In genomic region chr6:159013229-159013628, GRCh38 we compare ENCODE assay signal across 20 cellular contexts. TPM values are rescaled to one million over a fixed set of nuclear protein-coding genes. Genes with fewer than 3 reads are reported as not detected.
DNase-seq lines count a peak whose midpoint lies in the region; ATAC-seq, FAIRE-seq and TF ChIP-seq lines count a peak whose summit lies in the region.
"Had no signal": no experiment of that assay in that cellular context is flagged by ENCODE, and none has a peak within 500 bp of the region (broad histone marks: within the 10 kb centered on the region; RNA-seq: fewer than 3 reads in every experiment).

No MANE protein-coding gene starts in this region.

- peaks cover 4% of the 10 kb centered on the region for H3K36me3 Mint-ChIP-seq in activated CD4-positive, alpha-beta memory T cell treated with anti-CD3 and anti-CD28 coated beads for 36 hours
- no peaks in the 10 kb centered on the region for H3K36me3 Mint-ChIP-seq in activated CD4-positive, alpha-beta memory T cell treated with anti-CD3 and anti-CD28 coated beads, Interleukin-2, amount 10 ng/mL, durations not matched to agents 7 days and 5 days (ENCODE audit: low read depth)
- peaks cover 0 to 8% of the 10 kb centered on the region in 2 donors for H3K36me3 Mint-ChIP-seq in stimulated activated naive B cell treated with anti-CD40 and anti-IgM and Interleukin-4, amounts not matched to agents 10 μg/mL and 1 μg/mL and 100 μg/mL, for 72 hours
- H3K36me3 Mint-ChIP-seq: neural progenitor cell had no signal

- H2AFZ ChIP-seq in K562 (ENCODE audit: low read depth, low read length): no peak overlapping the region
- H2AFZ ChIP-seq: neural progenitor cell, PC-9 had no signal

- peaks cover 12 to 22% of the 10 kb centered on the region in 2 experiments; a peak in 4 of 5 replicates for H3K27me3 ChIP-seq in K562 (ENCODE audit: control insufficient read depth in 2 of 2, insufficient read depth in 2 of 2, low read length in 2 of 2)
- H3K27me3 ChIP-seq in prostate gland (replicated peaks; ENCODE audit: insufficient read depth): no peaks in the 10 kb centered on the region
- H3K27me3 ChIP-seq: neural progenitor cell had no signal

- no peak for DNase-seq in activated CD4-positive, alpha-beta memory T cell treated with anti-CD3 and anti-CD28 coated beads for 36 hours
- DNase-seq in activated CD4-positive, alpha-beta memory T cell treated with anti-CD3 and anti-CD28 coated beads, Interleukin-2, amount 10 ng/mL, durations not matched to agents 7 days and 5 days: no peak
- peak; percentile 8 for DNase-seq in RPMI7951 (ENCODE audit: low read depth)
- DNase-seq in K562 (ENCODE audit: extremely low read depth in 1 of 4, low spot score in 3 of 4): peak in 1 of 4 experiments; percentile 23
- no peak for DNase-seq in stimulated activated naive B cell treated with anti-CD40 and anti-IgM and Interleukin-4, amounts not matched to agents 10 μg/mL and 1 μg/mL and 100 μg/mL, for 72 hours
- no peak for DNase-seq in prostate gland (ENCODE audit: low spot score)
- no peak for DNase-seq in NCI-H345 (lab: John Stamatoyannopoulos, UW)
- no peak for DNase-seq in erythroblast (lab: John Stamatoyannopoulos, UW)
- DNase-seq: COR-L47; head of caudate nucleus; NCI-H1694 treated with DMSO at 0.1 percent for 48 hours; NCI-H446 treated with DMSO at 0.1 percent for 48 hours; PC-9; stimulated activated CD4-positive, alpha-beta T cell treated with anti-CD3 and anti-CD28 coated beads, Interleukin-15, amount 100 ng/mL, for 24 hours had no signal

- no peaks in the 10 kb centered on the region; a peak in 1 of 5 replicates for H3K4me1 ChIP-seq in K562 (replicated peaks in 1 of 2; ENCODE audit: control insufficient read depth in 2 of 2, insufficient read depth in 2 of 2, low read length in 2 of 2)
- no peaks in the 10 kb centered on the region for H3K4me1 ChIP-seq in prostate gland (replicated peaks)
- H3K4me1 ChIP-seq: neural progenitor cell had no signal

- peaks cover 8% of the 10 kb centered on the region for H3K9me3 Mint-ChIP-seq in activated CD4-positive, alpha-beta memory T cell treated with anti-CD3 and anti-CD28 coated beads for 36 hours
- peaks cover 2% of the 10 kb centered on the region for H3K9me3 Mint-ChIP-seq in activated CD4-positive, alpha-beta memory T cell treated with anti-CD3 and anti-CD28 coated beads, Interleukin-2, amount 10 ng/mL, durations not matched to agents 7 days and 5 days
- no peaks in the 10 kb centered on the region for H3K9me3 Mint-ChIP-seq in stimulated activated naive B cell treated with anti-CD40 and anti-IgM and Interleukin-4, amounts not matched to agents 10 μg/mL and 1 μg/mL and 100 μg/mL, for 72 hours
- H3K9me3 Mint-ChIP-seq: brain, neural progenitor cell had no signal

- H3K27me3 Mint-ChIP-seq in activated CD4-positive, alpha-beta memory T cell treated with anti-CD3 and anti-CD28 coated beads for 36 hours: no peaks in the 10 kb centered on the region
- no peaks in the 10 kb centered on the region for H3K27me3 Mint-ChIP-seq in activated CD4-positive, alpha-beta memory T cell treated with anti-CD3 and anti-CD28 coated beads, Interleukin-2, amount 10 ng/mL, durations not matched to agents 7 days and 5 days
- H3K27me3 Mint-ChIP-seq in stimulated activated naive B cell treated with anti-CD40 and anti-IgM and Interleukin-4, amounts not matched to agents 10 μg/mL and 1 μg/mL and 100 μg/mL, for 72 hours: no peaks in the 10 kb centered on the region
- H3K27me3 Mint-ChIP-seq: brain had no signal

- ATAC-seq in K562: peak; percentile 75
- peak; percentile 66 to 76 for ATAC-seq in stimulated activated naive B cell treated with anti-CD40 and anti-IgM and Interleukin-4, amounts not matched to agents 10 μg/mL and 1 μg/mL and 100 μg/mL, for 72 hours (replicated peaks)
- ATAC-seq: SK-N-SH treated with all-trans-retinoic acid at 6 μM for 48 hours had no signal

- H3K36me3 ChIP-seq in K562 (ENCODE audit: control insufficient read depth, insufficient read depth, low read length) (no peaks in the 10 kb centered on the region), prostate gland (no peaks in the 10 kb centered on the region)
- H3K36me3 ChIP-seq: neural progenitor cell had no signal

- no peaks in the 10 kb centered on the region; the same call in 1 of the 2 replicates for H3K9me3 ChIP-seq in K562 (replicated peaks; ENCODE audit: control insufficient read depth, insufficient read depth, low read depth, low read length)
- H3K9me3 ChIP-seq in prostate gland: no peaks in the 10 kb centered on the region

- no peak overlapping the region for H3K9ac ChIP-seq in K562 (ENCODE audit: insufficient read depth in 1 of 2, low read depth in 2 of 2, low read length in 2 of 2)
- H3K9ac ChIP-seq: neural progenitor cell had no signal

- no peak for TF ChIP-seq RAD21 in K562 (CRISPR knock-in tag; conservative IDR thresholded peaks at IDR 0.05 in 1 of 2, IDR thresholded peaks at IDR 0.05 in 1 of 2)

- in situ Hi-C loops in K562 (cut with MboI): no loop called here

- H3K4me3 ChIP-seq in K562 (no peak overlapping the region), prostate gland (no peak overlapping the region)
- H3K4me3 ChIP-seq: coronary artery, neural progenitor cell, PC-9 had no signal

- H3K4me3 Mint-ChIP-seq in activated CD4-positive, alpha-beta memory T cell treated with anti-CD3 and anti-CD28 coated beads for 36 hours: no peak overlapping the region
- no peak overlapping the region for H3K4me3 Mint-ChIP-seq in activated CD4-positive, alpha-beta memory T cell treated with anti-CD3 and anti-CD28 coated beads, Interleukin-2, amount 10 ng/mL, durations not matched to agents 7 days and 5 days
- no peak overlapping the region for H3K4me3 Mint-ChIP-seq in stimulated activated naive B cell treated with anti-CD40 and anti-IgM and Interleukin-4, amounts not matched to agents 10 μg/mL and 1 μg/mL and 100 μg/mL, for 72 hours
- H3K4me3 Mint-ChIP-seq: brain, neural progenitor cell had no signal

- TF ChIP-seq CTCF in K562 (IDR thresholded peaks at IDR 0.05 in 2 of 3, conservative IDR thresholded peaks at IDR 0.05 in 1 of 3; ENCODE audit: insufficient read depth in 2 of 3, low read depth in 1 of 3, low read length in 3 of 3) (no peak), prostate gland (IDR thresholded peaks at IDR 0.05) (no peak)

- TF ChIP-seq POLR2A in K562 (conservative IDR thresholded peaks at IDR 0.05): no peak
- no peak for TF ChIP-seq POLR2A in prostate gland (IDR thresholded peaks at IDR 0.05)
- no peak for TF ChIP-seq POLR2A in erythroblast (IDR thresholded peaks at IDR 0.05; ENCODE audit: low read length)

- no peaks in the 10 kb centered on the region for H3K9me1 ChIP-seq in K562 (ENCODE audit: control insufficient read depth, insufficient read depth, low read length)

- BruUV-seq in K562 (replicated peaks; lab: Mats Ljungman, UMichigan): no TSS peak

- WGBS in K562 (ENCODE audit: insufficient coverage, low coverage, missing lambda C conversion rate): 9% methylated on average over 5 of the region's 5 CpGs
- 88% methylated on average over 5 of the region's 5 CpGs for WGBS in prostate gland

- POLR2A ChIA-PET in activated CD4-positive, alpha-beta memory T cell treated with anti-CD3 and anti-CD28 coated beads for 36 hours (lab: Charles Lee): interaction anchor here (0.8 to 1.5 kb wide), 3 partner anchors 26 to 91 kb away, joined by 3 to 4 read pairs (median 4); no protein-coding TSS in a partner anchor
- POLR2A ChIA-PET in activated CD4-positive, alpha-beta memory T cell treated with anti-CD3 and anti-CD28 coated beads, Interleukin-2, amount 10 ng/mL, durations not matched to agents 7 days and 5 days (lab: Charles Lee): interaction anchor here (0.8 to 1.9 kb wide), 3 partner anchors 26 to 93 kb away, joined by 3 to 11 read pairs (median 3); no protein-coding TSS in a partner anchor
- POLR2A ChIA-PET in K562 (lab: Yijun Ruan, JAX): interaction anchor here (0.7 to 1.2 kb wide), 3 partner anchors 9 to 21 kb away, joined by 3 to 4 read pairs (median 4); partner anchors contain the start of gene RSPH3

- CTCF ChIA-PET in activated CD4-positive, alpha-beta memory T cell treated with anti-CD3 and anti-CD28 coated beads for 36 hours (lab: Charles Lee): interaction anchor here (0.6 to 18.5 kb wide), 7 partner anchors 8 to 298 kb away, joined by 3 to 498 read pairs (median 5); partner anchors contain the start of gene RSPH3
- CTCF ChIA-PET in activated CD4-positive, alpha-beta memory T cell treated with anti-CD3 and anti-CD28 coated beads, Interleukin-2, amount 10 ng/mL, durations not matched to agents 7 days and 5 days (lab: Charles Lee): interaction anchor here (1.0 to 16.1 kb wide), 3 partner anchors 9 to 94 kb away, joined by 3 to 410 read pairs (median 6); no protein-coding TSS in a partner anchor
- CTCF ChIA-PET in K562 (lab: Yijun Ruan, JAX; ENCODE audit: low intra/inter-chr PET ratio): no interaction called here

- intact Hi-C loops in activated CD4-positive, alpha-beta memory T cell treated with anti-CD3 and anti-CD28 coated beads for 36 hours (cut with micrococcal nuclease): no loop called here
- intact Hi-C loops in K562 (cut with micrococcal nuclease) (no loop called here), prostate gland (cut with DNase I) (no loop called here)

- H3K27ac ChIP-seq in K562 (ENCODE audit: extremely low read depth, low read depth, low read length): no peak overlapping the region
- no peak overlapping the region for H3K27ac ChIP-seq in prostate gland
- H3K27ac ChIP-seq: coronary artery, neural progenitor cell, PC-9 had no signal

- peaks cover 61% of the 10 kb centered on the region for H3K4me1 Mint-ChIP-seq in activated CD4-positive, alpha-beta memory T cell treated with anti-CD3 and anti-CD28 coated beads for 36 hours (ENCODE audit: low read depth)
- H3K4me1 Mint-ChIP-seq in activated CD4-positive, alpha-beta memory T cell treated with anti-CD3 and anti-CD28 coated beads, Interleukin-2, amount 10 ng/mL, durations not matched to agents 7 days and 5 days: peaks cover 60% of the 10 kb centered on the region
- H3K4me1 Mint-ChIP-seq in stimulated activated naive B cell treated with anti-CD40 and anti-IgM and Interleukin-4, amounts not matched to agents 10 μg/mL and 1 μg/mL and 100 μg/mL, for 72 hours: peaks cover 23 to 36% of the 10 kb centered on the region in 2 donors
- H3K4me1 Mint-ChIP-seq: brain, neural progenitor cell had no signal

- no peaks in the 10 kb centered on the region for H4K20me1 ChIP-seq in K562 (replicated peaks; ENCODE audit: control insufficient read depth, insufficient read depth, low read length)

- peak overlapping the region; percentile 25 for H3K27ac Mint-ChIP-seq in activated CD4-positive, alpha-beta memory T cell treated with anti-CD3 and anti-CD28 coated beads for 36 hours
- H3K27ac Mint-ChIP-seq in activated CD4-positive, alpha-beta memory T cell treated with anti-CD3 and anti-CD28 coated beads, Interleukin-2, amount 10 ng/mL, durations not matched to agents 7 days and 5 days: no peak overlapping the region
- H3K27ac Mint-ChIP-seq in stimulated activated naive B cell treated with anti-CD40 and anti-IgM and Interleukin-4, amounts not matched to agents 10 μg/mL and 1 μg/mL and 100 μg/mL, for 72 hours: peak overlapping the region; percentile 9
- H3K27ac Mint-ChIP-seq: brain, neural progenitor cell had no signal

- FAIRE-seq in K562 (lab: Jason Lieb, UNC): peak; percentile 60

- no peaks in the 10 kb centered on the region for H3K79me2 ChIP-seq in K562 (ENCODE audit: control insufficient read depth, insufficient read depth, low read length)

- TF ChIP-seq EP300 in K562 (IDR thresholded peaks at IDR 0.05; ENCODE audit: low read length): no peak

- H3K4me2 ChIP-seq in K562 (ENCODE audit: insufficient read depth, low read length): no peak overlapping the region
- H3K4me2 ChIP-seq: neural progenitor cell, PC-9 had no signal

RNA-seq across cellular contexts. Expression of gene RSPH3, which starts 13.2 kb away (rescaled TPM):
- total RNA-seq in activated CD4-positive, alpha-beta memory T cell treated with anti-CD3 and anti-CD28 coated beads for 36 hours: 1 to 10 TPM; 6.1 to 6.8 TPM
- 1 to 10 TPM; 3.4 to 3.7 TPM for total RNA-seq in activated CD4-positive, alpha-beta memory T cell treated with anti-CD3 and anti-CD28 coated beads, Interleukin-2, amount 10 ng/mL, durations not matched to agents 7 days and 5 days
- 3.3 and 5.4 TPM in 2 replicates for total RNA-seq in RPMI7951 (2014; rRNA removed; shearing (Covaris generic))
- 1.7 TPM in 2 replicates for total RNA-seq in K562 (2011; cell fraction: chromatin; rRNA removed; ENCODE audit: low replicate concordance)
- 0.79 and 0.83 TPM in 2 replicates for total RNA-seq in K562 (2011; cell fraction: nucleolus; rRNA removed)
- 0.88 and 5.3 TPM in 2 replicates for total RNA-seq in K562 (2011; cell fraction: nucleoplasm; rRNA removed)
- total RNA-seq in K562 (2014; rRNA removed) (1.6 and 1.7 TPM in 2 replicates), K562 (2014; rRNA removed; fragmentation: Illumina TruSeq; extraction: Trizol) (1.8 and 1.9 TPM in 2 replicates), K562 (2015; rRNA removed; fragmentation: Illumina TruSeq; extraction: Trizol) (2.0 and 2.3 TPM in 2 replicates), K562 (2021) (2.6 and 2.9 TPM in 2 replicates), prostate gland (10 to 100 TPM; 18.7 to 19.4 TPM)
- polyA plus RNA-seq in K562 (2011; rRNA removed) (1.2 and 1.3 TPM in 2 replicates), K562 (2014; fragmentation: Illumina TruSeq; extraction: Trizol) (1.3 and 2.1 TPM in 2 replicates), K562 (2014; fragmentation: Nextera tagmentation; extraction: Ambion mirVana) (under 1 TPM; 0.52 to 0.68 TPM), K562 (2014; rRNA removed) (1.3 and 1.5 TPM in 2 replicates)
- polyA plus RNA-seq in K562 (2011; cell fraction: cytosol; rRNA removed): 0.60 and 1.4 TPM in 2 replicates
- polyA plus RNA-seq in K562 (2011; cell fraction: nucleus; rRNA removed): 0.80 and 1.8 TPM in 2 replicates
- polyA plus RNA-seq in K562 (2012): 2.9 and 4.4 TPM in 2 replicates
- polyA minus RNA-seq in K562 (2011; rRNA and poly(A)+ RNA removed): 2.1 and 3.6 TPM in 2 replicates
- polyA minus RNA-seq in K562 (2011; cell fraction: cytosol; rRNA and poly(A)+ RNA removed): 2.0 TPM in 2 replicates
- 0.78 and 1.1 TPM in 2 replicates for polyA minus RNA-seq in K562 (2011; cell fraction: nucleus; rRNA and poly(A)+ RNA removed)

RNA-seq across cellular contexts. Expression of gene TAGAP, which starts 31.6 kb away (rescaled TPM):
- total RNA-seq in activated CD4-positive, alpha-beta memory T cell treated with anti-CD3 and anti-CD28 coated beads for 36 hours: 10 to 100 TPM; 40.1 to 41.6 TPM
- 10 to 100 TPM; 52.0 to 53.2 TPM for total RNA-seq in activated CD4-positive, alpha-beta memory T cell treated with anti-CD3 and anti-CD28 coated beads, Interleukin-2, amount 10 ng/mL, durations not matched to agents 7 days and 5 days
- not detected in 2 replicates for total RNA-seq in RPMI7951 (2014; rRNA removed; shearing (Covaris generic))
- not detected in 2 replicates for total RNA-seq in K562 (2011; cell fraction: chromatin; rRNA removed; ENCODE audit: low replicate concordance)
- not detected in 2 replicates for total RNA-seq in K562 (2011; cell fraction: nucleolus; rRNA removed)
- total RNA-seq in K562 (2011; cell fraction: nucleoplasm; rRNA removed): not detected in 2 replicates
- total RNA-seq in K562 (2014; rRNA removed): not detected in 2 replicates
- not detected in 2 replicates for total RNA-seq in K562 (2014; rRNA removed; fragmentation: Illumina TruSeq; extraction: Trizol)
- total RNA-seq in K562 (2015; rRNA removed; fragmentation: Illumina TruSeq; extraction: Trizol): not detected in 2 replicates
- 0.07 and 0.27 TPM in 2 replicates for total RNA-seq in K562 (2021)
- not detected in 2 replicates for polyA plus RNA-seq in K562 (2011; rRNA removed)
- not detected in 2 replicates for polyA plus RNA-seq in K562 (2011; cell fraction: cytosol; rRNA removed)
- polyA plus RNA-seq in K562 (2011; cell fraction: nucleus; rRNA removed): not detected in 2 replicates
- not detected in 2 replicates for polyA plus RNA-seq in K562 (2012)
- polyA plus RNA-seq in K562 (2014; fragmentation: Illumina TruSeq; extraction: Trizol): not detected in 2 replicates
- not detected for polyA plus RNA-seq in K562 (2014; fragmentation: Nextera tagmentation; extraction: Ambion mirVana)
- not detected in 2 replicates for polyA plus RNA-seq in K562 (2014; rRNA removed)
- not detected in 2 replicates for polyA minus RNA-seq in K562 (2011; rRNA and poly(A)+ RNA removed)
- polyA minus RNA-seq in K562 (2011; cell fraction: cytosol; rRNA and poly(A)+ RNA removed): not detected in 2 replicates
- not detected in 2 replicates for polyA minus RNA-seq in K562 (2011; cell fraction: nucleus; rRNA and poly(A)+ RNA removed)
- total RNA-seq in prostate gland: 1 to 10 TPM; 2.6 to 4.8 TPM
- total RNA-seq: LHCN-M2, lung microvascular endothelial cell, PC-9 had no signal

Comparison
In these comparisons a context has a peak if more than half of its experiments do, and no peak if none do; other contexts are left out.
1. RNA of gene TAGAP, which starts 31.6 kb away (total RNA-seq): 52.0 to 53.2 TPM in activated CD4-positive, alpha-beta memory T cell treated with anti-CD3 and anti-CD28 coated beads, Interleukin-2, amount 10 ng/mL, durations not matched to agents 7 days and 5 days and 40.1 to 41.6 TPM in activated CD4-positive, alpha-beta memory T cell treated with anti-CD3 and anti-CD28 coated beads for 36 hours; 2.6 to 4.8 TPM in prostate gland, not detected in RPMI7951 and 0.07 to 0.27 TPM in K562; every median in the first group is over 4 times any median in the second.